ENCODE assay signal across 15 cellular contexts in the genomic region with DNA sequence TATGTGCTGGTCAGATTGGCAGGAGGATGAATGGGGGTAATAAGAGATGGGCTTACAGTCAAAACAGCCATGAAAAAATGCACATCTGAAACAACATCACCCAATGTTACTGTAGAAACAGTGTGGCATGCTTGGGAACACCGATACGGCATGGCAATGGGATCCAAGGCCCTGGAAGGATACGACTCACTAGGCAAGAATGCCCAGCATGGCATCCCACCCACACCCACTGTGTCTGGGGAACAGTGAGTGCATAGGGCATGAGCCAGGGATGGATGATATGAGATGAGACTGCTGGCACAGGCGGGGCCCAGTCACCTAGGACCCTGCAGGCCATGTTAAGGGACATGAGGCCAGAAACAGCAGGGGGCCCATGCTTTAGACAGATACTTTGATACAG. TPM values are rescaled to one million over a fixed set of nuclear protein-coding genes. Genes with fewer than 3 reads are reported as not detected.
A peak's percentile ranks its signal among the peaks of the same experiment; 100 is the strongest.
DNase-seq lines count a peak whose midpoint lies in the region; ATAC-seq lines count a peak whose summit lies in the region.
"Had no signal": no experiment of that assay in that cellular context is flagged by ENCODE, and none has a peak within 500 bp of the region (broad histone marks: within the 10 kb centered on the region; RNA-seq: fewer than 3 reads in every experiment).

No MANE protein-coding gene starts in this region.

- ATAC-seq in HG02763 (IDR thresholded peaks at IDR 0.05; ENCODE audit: unreplicated experiment) (no peak), HG02678 (IDR thresholded peaks at IDR 0.05; ENCODE audit: unreplicated experiment) (no peak)

- peak; percentile 91 for DNase-seq in A172 (ENCODE audit: low spot score)
- DNase-seq in HK-2 (ENCODE audit: unreplicated experiment) = peak; percentile 75
- peak; percentile 49 for DNase-seq in amniotic epithelial cell (ENCODE audit: low read depth)
- DNase-seq in hepatic stellate cell (ENCODE audit: low spot score) = peak; percentile 75
- DNase-seq in COR-L47 (lab: John Stamatoyannopoulos, UW) = no peak
- no peak for DNase-seq in stimulated activated CD8-positive, alpha-beta memory T cell treated with anti-CD3 and anti-CD28 coated beads, Interleukin-4, amount 100 ng/mL, for 48 hours
- DNase-seq: activated CD4-positive, alpha-beta T cell treated with anti-CD3 and anti-CD28 coated beads, Interleukin-2, amount 50 U/mL, for 48 hours; activated naive CD4-positive, alpha-beta T cell; colonic mucosa; hypothalamus; midbrain; NCI-H1417; NCI-H524 treated with DMSO at 0.1 percent for 48 hours had no signal

RNA-seq across cellular contexts. Expression of a gene that starts 11.5 kb away (rescaled TPM):
- total RNA-seq in A172 (2014; rRNA removed; shearing (Covaris generic)) = 22.0 and 27.2 TPM in 2 replicates

RNA-seq across cellular contexts. Expression of a gene that starts 58.5 kb away (rescaled TPM):
- total RNA-seq in A172 (2014; rRNA removed; shearing (Covaris generic)) = 28.0 and 28.8 TPM in 2 replicates

Comparison
In these comparisons a context has a peak if more than half of its experiments do, and no peak if none do; other contexts are left out.
1. DNase-seq: peak in A172 (single experiment), HK-2 (single experiment), amniotic epithelial cell (single experiment) and hepatic stellate cell (single experiment); none in COR-L47 (single experiment) and stimulated activated CD8-positive, alpha-beta memory T cell treated with anti-CD3 and anti-CD28 coated beads, Interleukin-4, amount 100 ng/mL, for 48 hours (single experiment).